19 cellular contexts compared by ENCODE assay signal in the genomic region with DNA sequence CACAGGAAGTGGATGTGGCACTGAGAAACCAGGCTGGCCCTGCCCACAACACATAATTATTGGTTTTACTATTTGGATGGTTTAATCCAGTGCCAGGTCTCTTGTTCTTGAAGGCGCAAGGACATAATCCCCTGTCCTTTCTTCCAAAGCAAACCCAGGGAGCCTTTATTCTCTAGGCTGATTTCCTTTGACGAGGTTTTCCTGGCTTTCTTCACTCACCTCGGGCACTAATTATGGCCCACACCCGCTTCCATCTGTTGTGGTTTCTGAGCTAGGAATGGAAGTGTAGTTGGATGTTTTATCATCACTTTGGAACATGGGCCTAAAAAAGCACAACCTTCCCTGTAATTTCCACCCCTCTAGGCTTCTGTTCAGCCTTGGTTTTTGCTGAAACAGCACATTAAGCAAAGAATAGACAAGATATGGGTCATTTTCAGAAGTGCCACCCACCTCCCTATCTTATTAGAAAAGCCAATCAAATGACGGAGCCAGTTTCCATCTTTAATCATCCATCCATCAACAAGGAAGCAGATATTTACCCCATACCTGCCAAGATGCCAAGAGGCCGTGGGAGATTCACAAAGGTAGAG.
A peak's percentile ranks its signal among the peaks of the same experiment; 100 is the strongest.
DNase-seq lines count a peak whose midpoint lies in the region; ATAC-seq and TF ChIP-seq lines count a peak whose summit lies in the region.
"Had no signal": no experiment of that assay in that cellular context is flagged by ENCODE, and none has a peak within 500 bp of the region (broad histone marks: within the 10 kb centered on the region; RNA-seq: fewer than 3 reads in every experiment).

No MANE protein-coding gene starts in this region.

- peaks cover 30% of the 10 kb centered on the region for H3K4me1 ChIP-seq in Caco-2
- H3K4me1 ChIP-seq in mesenchymal stem cell (ENCODE audit: control insufficient read depth, insufficient read depth, low read depth, low read length) = no peaks in the 10 kb centered on the region
- H3K4me1 ChIP-seq: Peyer's patch had no signal

- H3K36me3 Mint-ChIP-seq in Caco-2 (ENCODE audit: insufficient read depth, unreplicated experiment) = no peaks in the 10 kb centered on the region

- in situ Hi-C loops in brain microvascular endothelial cell (cut with HindIII; ENCODE audit: low pct_ligation_motif_present, low sequenced_read_pairs) = no loop called here

- H3K9ac ChIP-seq in mesenchymal stem cell (ENCODE audit: low read length) = no peak overlapping the region
- H3K9ac ChIP-seq: KMS-11 had no signal

- no peaks in the 10 kb centered on the region for H3K27me3 Mint-ChIP-seq in Caco-2 (ENCODE audit: insufficient read depth, unreplicated experiment)
- H3K27me3 Mint-ChIP-seq: CD4-positive, alpha-beta T cell had no signal

- H2AK5ac ChIP-seq in mesenchymal stem cell (ENCODE audit: low read length, severe bottlenecking) = no peak overlapping the region

- CTCF ChIA-PET in Caco-2 (lab: Charles Lee) = no interaction called here

- H3K4me1 Mint-ChIP-seq in Caco-2 (ENCODE audit: low read depth, unreplicated experiment) = peaks cover 27% of the 10 kb centered on the region
- H3K4me1 Mint-ChIP-seq: B cell had no signal

- peak overlapping the region; percentile 82 for H2BK15ac ChIP-seq in mesenchymal stem cell (ENCODE audit: low read depth, poor library complexity, severe bottlenecking)

- no TSS peak for BruUV-seq in Caco-2 (replicated peaks; lab: Mats Ljungman, UMichigan)

- no peak overlapping the region for H3K4me2 ChIP-seq in mesenchymal stem cell (ENCODE audit: low read length, poor library complexity, severe bottlenecking)
- H3K4me2 ChIP-seq: KMS-11 had no signal

- H3K9me3 ChIP-seq in Caco-2 = no peaks in the 10 kb centered on the region
- no peaks in the 10 kb centered on the region for H3K9me3 ChIP-seq in mesenchymal stem cell (ENCODE audit: control insufficient read depth, low read length)
- H3K9me3 ChIP-seq: Peyer's patch had no signal

- H3K36me3 ChIP-seq in Caco-2 (ENCODE audit: control insufficient read depth, insufficient read depth, low read length) (no peaks in the 10 kb centered on the region), mesenchymal stem cell (ENCODE audit: control insufficient read depth in 1 of 2, insufficient read depth in 2 of 2, low read depth in 1 of 2, low read length in 2 of 2) (no peaks in the 10 kb centered on the region), brain microvascular endothelial cell (replicated peaks) (no peaks in the 10 kb centered on the region)
- H3K36me3 ChIP-seq: Peyer's patch had no signal

- peak overlapping the region; percentile 29 for H3K4me3 Mint-ChIP-seq in Caco-2 (ENCODE audit: unreplicated experiment)
- H3K4me3 Mint-ChIP-seq: B cell; CD4-positive, alpha-beta T cell had no signal

- no peak for ATAC-seq in HG03457 (IDR thresholded peaks at IDR 0.05; ENCODE audit: unreplicated experiment)

- no peak overlapping the region for H3K14ac ChIP-seq in mesenchymal stem cell (ENCODE audit: low read length in 2 of 2)

- no peak overlapping the region for H3K4me3 ChIP-seq in Caco-2 (ENCODE audit: low read depth, low read length)
- H3K4me3 ChIP-seq in mesenchymal stem cell (ENCODE audit: insufficient read depth in 1 of 2, low read depth in 1 of 2, low read length in 2 of 2) = no peak overlapping the region
- no peak overlapping the region for H3K4me3 ChIP-seq in brain microvascular endothelial cell (ENCODE audit: low read depth, low read length)
- H3K4me3 ChIP-seq: Peyer's patch, SK-N-MC had no signal

- TF ChIP-seq CTCF in Caco-2 (IDR thresholded peaks at IDR 0.05; ENCODE audit: insufficient read depth in 1 of 2, low read depth in 1 of 2, low read length in 1 of 2, severe bottlenecking in 1 of 2, unreplicated experiment in 1 of 2) (no peak), brain microvascular endothelial cell (IDR thresholded peaks at IDR 0.05; ENCODE audit: low read depth, low read length, missing control alignments) (no peak)

- H3K9me3 Mint-ChIP-seq in Caco-2 (ENCODE audit: unreplicated experiment) = peaks cover 10% of the 10 kb centered on the region
- H3K9me3 Mint-ChIP-seq: CD4-positive, alpha-beta T cell had no signal

- H3K27ac ChIP-seq in mesenchymal stem cell (ENCODE audit: low read length, poor library complexity, severe bottlenecking) (no peak overlapping the region), brain microvascular endothelial cell (no peak overlapping the region)
- H3K27ac ChIP-seq: 22Rv1, KMS-11, Peyer's patch, SK-N-MC had no signal

- intact Hi-C loops in Caco-2 (cut with micrococcal nuclease; ENCODE audit: unreplicated experiment) = no loop called here

- no peaks in the 10 kb centered on the region for H3K79me1 ChIP-seq in mesenchymal stem cell (replicated peaks; ENCODE audit: low read length, poor library complexity, severe bottlenecking)

- H3K27me3 ChIP-seq in Caco-2 (replicated peaks; ENCODE audit: control insufficient read depth, insufficient read depth, low read length) (no peaks in the 10 kb centered on the region), mesenchymal stem cell (ENCODE audit: control insufficient read depth in 1 of 2, insufficient read depth in 1 of 2, low read length in 2 of 2) (peaks cover 0 to 3% of the 10 kb centered on the region in 2 experiments), brain microvascular endothelial cell (replicated peaks) (no peaks in the 10 kb centered on the region)
- H3K27me3 ChIP-seq: Peyer's patch had no signal

- no peak overlapping the region for H2BK5ac ChIP-seq in mesenchymal stem cell (ENCODE audit: low read depth, low read length, poor library complexity, severe bottlenecking)

- H4K91ac ChIP-seq in mesenchymal stem cell (ENCODE audit: low read length) = no peak overlapping the region

- no peak overlapping the region for H2BK120ac ChIP-seq in mesenchymal stem cell (ENCODE audit: low read depth, low read length)

- H3K18ac ChIP-seq in mesenchymal stem cell (ENCODE audit: low read depth in 1 of 2, low read length in 2 of 2) = no peak overlapping the region

- H4K8ac ChIP-seq in mesenchymal stem cell (ENCODE audit: low read length) = no peak overlapping the region

- H3K23ac ChIP-seq in mesenchymal stem cell (ENCODE audit: low read length in 2 of 2) = no peak overlapping the region

- POLR2A ChIA-PET in Caco-2 (lab: Charles Lee) = no interaction called here

- DNase-seq in DMS 273 (lab: John Stamatoyannopoulos, UW; ENCODE audit: unreplicated experiment) (peak; percentile 60), DMS 273 treated with DMSO at 0.1 percent for 48 hours (lab: John Stamatoyannopoulos, UW) (no peak), Caco-2 (no peak), NCI-H69 (lab: John Stamatoyannopoulos, UW) (peak; percentile 98), mesenchymal stem cell (no peak), AML-193 (lab: John Stamatoyannopoulos, UW) (no peak), brain microvascular endothelial cell (no peak)
- DNase-seq: CD4-positive, alpha-beta T cell; DMS79; NCI-H1930; NCI-H2171; NCI-H526; Peyer's patch; Right ventricle myocardium superior had no signal

- H3K27ac Mint-ChIP-seq in Caco-2 (ENCODE audit: unreplicated experiment) = no peak overlapping the region
- H3K27ac Mint-ChIP-seq: B cell; CD4-positive, alpha-beta T cell had no signal

- 97% methylated on average over 3 of the region's 6 CpGs for WGBS in mesenchymal stem cell

- no peak overlapping the region for H2AFZ ChIP-seq in mesenchymal stem cell (ENCODE audit: low read depth, low read length)

- H3K4ac ChIP-seq in mesenchymal stem cell (ENCODE audit: low read depth in 1 of 2, low read length in 2 of 2) = no peak overlapping the region

- no peak overlapping the region for H2BK12ac ChIP-seq in mesenchymal stem cell (ENCODE audit: low read length in 2 of 2)

Comparison
In these comparisons a context has a peak if more than half of its experiments do, and no peak if none do; other contexts are left out.
1. DNase-seq: peak in DMS 273 (single experiment) and NCI-H69 (single experiment); none in DMS 273 treated with DMSO at 0.1 percent for 48 hours (single experiment), Caco-2 (0 of 2), mesenchymal stem cell (single experiment), AML-193 (0 of 2) and brain microvascular endothelial cell (single experiment).